Comparison of ENCODE assay signal across 8 cellular contexts in the genomic region with DNA sequence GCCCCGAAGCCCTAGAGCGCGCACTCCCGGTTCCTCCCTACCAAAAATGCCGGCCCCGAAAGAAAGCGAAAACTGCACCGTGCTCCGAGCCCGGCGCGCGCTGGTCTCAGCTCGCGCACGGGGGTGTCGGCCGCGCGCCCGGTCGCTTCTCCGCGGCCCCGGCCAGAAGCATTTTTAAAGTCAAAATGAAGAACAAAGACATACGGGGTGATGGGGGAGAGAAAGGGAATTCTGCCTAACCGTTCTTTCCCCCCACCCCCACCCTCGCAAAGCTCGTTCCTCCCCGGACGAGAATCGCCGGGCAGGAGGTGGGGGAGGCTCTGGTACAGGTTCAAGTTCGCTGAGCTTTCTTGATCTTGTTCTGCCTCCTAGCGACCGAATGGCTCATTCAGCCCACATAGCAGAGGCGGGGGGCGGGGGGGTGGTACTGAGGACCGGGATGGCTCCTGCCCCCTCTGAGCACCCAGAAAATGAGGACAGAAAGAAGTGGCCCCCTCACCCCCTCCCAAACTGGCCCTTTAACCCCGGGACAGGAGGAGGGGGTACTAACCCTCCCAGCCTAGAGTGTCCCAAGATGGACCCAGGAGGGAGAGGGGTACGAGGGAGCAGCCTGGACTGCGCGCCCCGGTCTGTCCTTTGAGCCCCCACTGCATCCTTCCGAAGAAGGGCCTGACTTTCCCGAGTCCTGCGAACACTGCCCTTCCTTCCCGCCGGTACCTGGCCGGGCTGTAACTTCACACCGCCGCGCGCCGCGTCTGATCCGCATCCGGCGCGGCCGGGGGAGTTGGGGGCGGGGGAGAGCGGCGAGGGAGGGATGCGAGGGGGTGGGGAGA.
A peak's percentile ranks its signal among the peaks of the same experiment; 100 is the strongest.
DNase-seq lines count a peak whose midpoint lies in the region; ATAC-seq and TF ChIP-seq lines count a peak whose summit lies in the region.

No MANE protein-coding gene starts in this region.

- peak; percentile 84 for TF ChIP-seq CTCF in WERI-Rb-1 (IDR thresholded peaks at IDR 0.05; ENCODE audit: low read depth, low read length)

- peak overlapping the region; percentile 71 for H3K4me3 ChIP-seq in WERI-Rb-1 (ENCODE audit: low read depth, low read length)
- peak overlapping the region; percentile 77 for H3K4me3 ChIP-seq in effector memory CD4-positive, alpha-beta T cell (ENCODE audit: insufficient read depth, low read depth, low read length, poor library complexity, severe bottlenecking)

- H3K36me3 ChIP-seq in WERI-Rb-1 = peaks cover 15% of the 10 kb centered on the region
- H3K36me3 ChIP-seq in effector memory CD4-positive, alpha-beta T cell (ENCODE audit: control insufficient read depth, insufficient read depth, low read length) = no peaks in the 10 kb centered on the region

- ATAC-seq in GM18868 (IDR thresholded peaks at IDR 0.05; ENCODE audit: unreplicated experiment) = peak; percentile 46
- ATAC-seq in HG03097 (IDR thresholded peaks at IDR 0.05; ENCODE audit: low FRiP score, unreplicated experiment) = peak; percentile 38

- H3K27ac ChIP-seq in WERI-Rb-1 (peak overlapping the region; percentile 94), substantia nigra (ENCODE audit: low read depth, low read length, poor library complexity, severe bottlenecking) (peak overlapping the region; percentile 21)
- no peak overlapping the region for H3K27ac ChIP-seq in effector memory CD4-positive, alpha-beta T cell (ENCODE audit: insufficient read depth, low read length, poor library complexity, severe bottlenecking)

- H3K9me3 ChIP-seq in WERI-Rb-1 (ENCODE audit: severe bottlenecking) = no peaks in the 10 kb centered on the region
- H3K9me3 ChIP-seq in effector memory CD4-positive, alpha-beta T cell (ENCODE audit: control insufficient read depth, low read length) = no peaks in the 10 kb centered on the region

- no peaks in the 10 kb centered on the region for H3K27me3 ChIP-seq in WERI-Rb-1 (ENCODE audit: insufficient read depth, low read depth, severe bottlenecking)
- H3K27me3 ChIP-seq in effector memory CD4-positive, alpha-beta T cell (replicated peaks; ENCODE audit: control insufficient read depth, insufficient read depth, low read length, poor library complexity, severe bottlenecking) = peaks cover 63% of the 10 kb centered on the region

- peak in 10 of 14 donors; percentile 5 to 83 (median 57) for DNase-seq in C1 segment of cervical spinal cord (lab: John Stamatoyannopoulos, UW)
- DNase-seq in NCI-H2081 treated with DMSO at 0.1 percent for 48 hours (lab: John Stamatoyannopoulos, UW) = peak; percentile 70
- peak; percentile 93 for DNase-seq in WERI-Rb-1
- DNase-seq in effector memory CD4-positive, alpha-beta T cell = no peak
- peak; percentile 91 for DNase-seq in medulla oblongata (ENCODE audit: extremely low spot score)
- peak in 39 of 49 donors; percentile 30 to 81 (median 62) for DNase-seq in substantia nigra (lab: John Stamatoyannopoulos, UW)

- H3K4me1 ChIP-seq in effector memory CD4-positive, alpha-beta T cell (ENCODE audit: control insufficient read depth, insufficient read depth, low read length, poor library complexity, severe bottlenecking) = peaks cover 41% of the 10 kb centered on the region

Comparison
In these comparisons a context has a peak if more than half of its experiments do, and no peak if none do; other contexts are left out.
1. DNase-seq: peak in C1 segment of cervical spinal cord (10 of 14), NCI-H2081 treated with DMSO at 0.1 percent for 48 hours (single experiment), WERI-Rb-1 (single experiment), medulla oblongata (single experiment) and substantia nigra (39 of 49); none in effector memory CD4-positive, alpha-beta T cell (0 of 3).